Comparison of ENCODE assay signal across 8 cellular contexts in the genomic region with DNA sequence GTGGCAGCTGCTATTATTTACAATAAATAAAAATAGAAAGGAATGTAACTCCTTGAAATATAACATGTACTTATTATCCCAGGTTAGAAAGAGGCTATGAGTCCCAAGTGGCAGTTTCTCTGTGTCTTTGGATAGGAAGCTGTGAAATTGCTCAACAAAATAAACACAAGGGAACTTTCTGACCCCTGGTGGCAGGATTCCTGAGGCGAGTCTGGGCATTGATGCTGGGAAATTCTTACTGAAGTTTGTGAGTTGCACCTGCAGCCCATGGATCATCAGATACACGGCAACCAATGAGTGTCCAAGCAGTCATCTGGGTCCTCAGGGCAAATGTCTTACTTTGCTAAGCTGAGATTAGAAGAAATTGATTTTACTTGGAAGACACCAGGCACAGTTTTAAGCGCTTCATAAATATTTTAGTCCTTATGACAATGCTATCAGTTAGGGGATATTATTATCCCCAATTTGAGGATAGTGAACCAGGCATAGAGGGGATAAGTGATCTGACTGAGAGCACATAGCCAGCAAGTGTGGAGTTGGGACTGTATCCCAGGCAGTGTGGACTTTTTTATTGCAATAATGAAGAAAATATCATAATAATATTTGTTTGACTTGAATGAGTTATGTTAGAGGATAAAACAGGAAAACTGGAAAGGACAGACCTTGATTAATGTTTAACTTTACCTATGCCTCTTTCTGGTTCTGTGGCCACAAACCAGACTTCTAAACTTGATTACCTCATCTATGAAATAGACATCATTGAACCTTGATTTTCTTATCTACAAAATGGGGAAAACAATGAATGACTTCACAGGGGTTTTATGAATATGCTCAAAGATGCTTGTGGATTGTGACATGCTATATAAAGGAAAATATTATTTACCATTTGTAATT.
DNase-seq lines count a peak whose midpoint lies in the region; ATAC-seq, FAIRE-seq and TF ChIP-seq lines count a peak whose summit lies in the region.

No MANE protein-coding gene starts in this region.

- H3K4me2 ChIP-seq in HCT116 (ENCODE audit: low read length): no peak overlapping the region

- H3K4me1 ChIP-seq in HCT116 (ENCODE audit: control insufficient read depth in 1 of 2, insufficient read depth in 2 of 2, low read length in 2 of 2): no peaks in the 10 kb centered on the region
- H3K4me1 ChIP-seq in right atrium auricular region: no peaks in the 10 kb centered on the region
- peaks cover 0 to 8% (median 0%) of the 10 kb centered on the region in 4 donors for H3K4me1 ChIP-seq in tibial artery

- no peaks in the 10 kb centered on the region for H3K9me3 ChIP-seq in HCT116 (ENCODE audit: control insufficient read depth in 1 of 2, insufficient read depth in 1 of 2, low read depth in 1 of 2, low read length in 2 of 2)
- H3K9me3 ChIP-seq in right atrium auricular region: no peaks in the 10 kb centered on the region
- no peaks in the 10 kb centered on the region for H3K9me3 ChIP-seq in tibial artery

- DNase-seq in AG09319 (ENCODE audit: extremely low read depth, low read depth) (no peak), HCT116 (ENCODE audit: low read depth, low spot score) (no peak), SW480 (ENCODE audit: low spot score) (peak; percentile 15), right atrium auricular region (ENCODE audit: low spot score) (no peak), tibial artery (no peak), GM19239 (ENCODE audit: insufficient read length, low spot score) (no peak), DMS79 treated with DMSO at 0.1 percent for 48 hours (lab: John Stamatoyannopoulos, UW) (no peak), NOMO-1 treated with dmso at 0.1 percent for 144 hours (lab: John Stamatoyannopoulos, UW; ENCODE audit: unreplicated experiment) (no peak)

- no peaks in the 10 kb centered on the region for H3K79me2 ChIP-seq in HCT116 (ENCODE audit: insufficient read depth, low read length)

- TF ChIP-seq POLR2A in HCT116 (IDR thresholded peaks at IDR 0.05; ENCODE audit: borderline replicate concordance, extremely low read depth, insufficient read depth, insufficient read length): no peak

- CTCF ChIA-PET in HCT116 (lab: Charles Lee): interaction anchor here (0.8 to 1.5 kb wide), 2 partner anchors 397 kb away, joined by 3 read pairs; no protein-coding TSS in a partner anchor

- no peak for ATAC-seq in HCT116

- H3K9me2 ChIP-seq in HCT116 (ENCODE audit: insufficient read depth): no peaks in the 10 kb centered on the region

- H4K20me1 ChIP-seq in HCT116 (ENCODE audit: insufficient read depth): no peaks in the 10 kb centered on the region

- H2AFZ ChIP-seq in HCT116 (ENCODE audit: low read depth, low read length, poor library complexity, severe bottlenecking): no peak overlapping the region

- H3K27ac ChIP-seq in HCT116 (ENCODE audit: low read depth, low read length) (no peak overlapping the region), right atrium auricular region (no peak overlapping the region), tibial artery (no peak overlapping the region)

- RAD21 ChIA-PET in HCT116 (lab: Charles Lee; ENCODE audit: low non-redundant PET in 1 of 2, low total read pairs in 2 of 2, uncharacterized antibody in 2 of 2, unreplicated experiment in 2 of 2): no interaction called here

- H3K36me3 ChIP-seq in HCT116 (ENCODE audit: control insufficient read depth in 1 of 2, insufficient read depth in 2 of 2, low read length in 2 of 2) (no peaks in the 10 kb centered on the region), right atrium auricular region (no peaks in the 10 kb centered on the region), tibial artery (no peaks in the 10 kb centered on the region)

- H3K9ac ChIP-seq in HCT116 (ENCODE audit: low read length): no peak overlapping the region

- no peak for FAIRE-seq in GM19239 (lab: Jason Lieb, UNC)

- no peaks in the 10 kb centered on the region for H3K27me3 ChIP-seq in HCT116 (ENCODE audit: insufficient read depth, low read length)
- H3K27me3 ChIP-seq in right atrium auricular region: no peaks in the 10 kb centered on the region
- H3K27me3 ChIP-seq in tibial artery: no peaks in the 10 kb centered on the region

- TF ChIP-seq CTCF in AG09319 (IDR thresholded peaks at IDR 0.05; ENCODE audit: low read depth, low read length): peak; percentile 51
- TF ChIP-seq CTCF in HCT116 (IDR thresholded peaks at IDR 0.05 in 2 of 3, conservative IDR thresholded peaks at IDR 0.05 in 1 of 3; ENCODE audit: borderline replicate concordance in 1 of 3, insufficient read depth in 1 of 3, low read depth in 2 of 3, low read length in 2 of 3): peak in 2 of 3 experiments; percentile 6 to 31; a peak in 2 of 6 replicates
- TF ChIP-seq CTCF in right atrium auricular region (IDR thresholded peaks at IDR 0.05): peak; percentile 45 to 66
- peak; percentile 47 to 55 for TF ChIP-seq CTCF in tibial artery (IDR thresholded peaks at IDR 0.05)

- POLR2A ChIA-PET in HCT116 (lab: Charles Lee): no interaction called here

- BruUV-seq in HCT116 (replicated peaks; lab: Mats Ljungman, UMichigan): no TSS peak

- intact Hi-C loops in HCT116 (cut with micrococcal nuclease) (loop anchor here (1.0 kb wide), 2 partner anchors 397 to 401 kb away; no protein-coding TSS in a partner anchor), tibial artery (cut with DNase I; ENCODE audit: low total_unique reads) (no loop called here)

- peak; percentile 19; the same call in 1 of the 2 replicates for TF ChIP-seq RAD21 in HCT116 (IDR thresholded peaks at IDR 0.05; ENCODE audit: low read depth)

- H3K4me3 ChIP-seq in HCT116 (replicated peaks in 1 of 2; ENCODE audit: low read depth in 1 of 2, low read length in 2 of 2) (no peak overlapping the region), right atrium auricular region (no peak overlapping the region), tibial artery (no peak overlapping the region)

TF ChIP-seq in HCT116, 20 proteins besides CTCF, POLR2A, EP300 and RAD21:
- TF ChIP-seq EGR1 (IDR thresholded peaks at IDR 0.05; ENCODE audit: low read depth) (no peak), YY1 (IDR thresholded peaks at IDR 0.05; ENCODE audit: extremely low read depth, insufficient replicate concordance, low read depth, low read length) (no peak), SIN3A (IDR thresholded peaks at IDR 0.05; ENCODE audit: low read depth) (no peak), ZNF274 (IDR thresholded peaks at IDR 0.05; ENCODE audit: low read depth, low read length) (no peak), SRF (IDR thresholded peaks at IDR 0.05; ENCODE audit: low read depth) (no peak), EZH2 (IDR thresholded peaks at IDR 0.05) (no peak), TCF7L2 (IDR thresholded peaks at IDR 0.05; ENCODE audit: borderline replicate concordance, extremely low read depth, insufficient read depth, insufficient read length) (no peak), CEBPB (IDR thresholded peaks at IDR 0.05; ENCODE audit: low read depth) (no peak), POLR2AphosphoS5 (IDR thresholded peaks at IDR 0.05; ENCODE audit: low read depth, low read length) (no peak), ELF1 (IDR thresholded peaks at IDR 0.05; ENCODE audit: borderline replicate concordance, low read depth) (no peak)
- TF ChIP-seq, protein P1, sequence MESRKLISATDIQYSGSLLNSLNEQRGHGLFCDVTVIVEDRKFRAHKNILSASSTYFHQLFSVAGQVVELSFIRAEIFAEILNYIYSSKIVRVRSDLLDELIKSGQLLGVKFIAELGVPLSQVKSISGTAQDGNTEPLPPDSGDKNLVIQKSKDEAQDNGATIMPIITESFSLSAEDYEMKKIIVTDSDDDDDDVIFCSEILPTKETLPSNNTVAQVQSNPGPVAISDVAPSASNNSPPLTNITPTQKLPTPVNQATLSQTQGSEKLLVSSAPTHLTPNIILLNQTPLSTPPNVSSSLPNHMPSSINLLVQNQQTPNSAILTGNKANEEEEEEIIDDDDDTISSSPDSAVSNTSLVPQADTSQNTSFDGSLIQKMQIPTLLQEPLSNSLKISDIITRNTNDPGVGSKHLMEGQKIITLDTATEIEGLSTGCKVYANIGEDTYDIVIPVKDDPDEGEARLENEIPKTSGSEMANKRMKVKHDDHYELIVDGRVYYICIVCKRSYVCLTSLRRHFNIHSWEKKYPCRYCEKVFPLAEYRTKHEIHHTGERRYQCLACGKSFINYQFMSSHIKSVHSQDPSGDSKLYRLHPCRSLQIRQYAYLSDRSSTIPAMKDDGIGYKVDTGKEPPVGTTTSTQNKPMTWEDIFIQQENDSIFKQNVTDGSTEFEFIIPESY (IDR thresholded peaks at IDR 0.05; ENCODE audit: extremely low read depth, insufficient replicate concordance, low read length): no peak
TF ChIP-seq in HCT116: peak in this region for 0.
